8 cellular contexts compared by ENCODE assay signal in the genomic region with DNA sequence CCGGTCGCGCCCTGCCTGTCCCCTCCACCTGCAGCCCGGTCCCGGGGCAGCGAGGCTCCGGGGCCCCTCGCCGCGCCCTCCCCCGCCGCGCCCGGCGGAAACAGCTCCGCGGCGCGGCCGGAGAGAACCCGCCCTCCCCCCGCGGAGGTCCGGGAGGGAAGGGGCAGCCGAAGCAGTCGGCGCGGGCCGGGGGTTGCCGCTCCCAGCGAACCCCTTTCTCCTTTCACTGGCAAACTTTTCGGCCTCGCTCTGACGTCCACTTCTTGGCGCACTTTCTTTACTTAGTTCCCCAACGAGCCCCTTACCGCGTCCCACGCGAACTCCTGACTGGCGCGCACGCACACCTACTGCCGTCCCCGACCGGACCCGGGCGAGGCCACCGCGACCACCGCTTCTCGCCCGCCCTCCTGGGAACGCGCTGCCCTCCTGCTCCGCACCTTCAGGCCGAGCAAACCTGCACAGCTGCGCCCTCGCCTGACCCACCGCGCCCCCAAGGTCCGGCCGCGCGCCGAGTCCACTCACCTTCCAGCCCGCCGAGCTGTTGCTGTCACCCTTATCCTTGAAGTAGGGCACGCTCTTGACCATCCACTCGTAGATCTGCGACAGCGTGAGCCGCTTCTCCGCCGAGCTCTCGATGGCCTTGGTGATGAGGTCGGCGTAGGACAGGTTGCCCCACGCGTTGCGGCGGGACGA. TPM values are rescaled to one million over a fixed set of nuclear protein-coding genes. Genes with fewer than 3 reads are reported as not detected.
DNase-seq lines count a peak whose midpoint lies in the region; TF ChIP-seq lines count a peak whose summit lies in the region.

No MANE protein-coding gene starts in this region.

- no peaks in the 10 kb centered on the region for H3K9me3 Mint-ChIP-seq in HFFc6

- H3K4me1 Mint-ChIP-seq in HFFc6 (ENCODE audit: low read depth): no peaks in the 10 kb centered on the region

- H3K4me1 ChIP-seq in ES-I3 (ENCODE audit: insufficient read depth, low read length): peaks cover 25% of the 10 kb centered on the region
- peaks cover 23% of the 10 kb centered on the region for H3K4me1 ChIP-seq in SJSA1 (replicated peaks)
- H3K4me1 ChIP-seq in skeletal muscle satellite cell (ENCODE audit: control insufficient read depth, insufficient read depth, low read length): peaks cover 33% of the 10 kb centered on the region

- DNase-seq in HFFc6: no peak
- peak in 1 of 2 experiments; percentile 46 for DNase-seq in SJSA1 (ENCODE audit: low read depth in 1 of 2, low spot score in 2 of 2)
- peak; percentile 12 for DNase-seq in astrocyte of the spinal cord (ENCODE audit: low read depth, low spot score)
- no peak for DNase-seq in SIG-M5 treated with dmso at 0.1 percent for 504 hours (lab: John Stamatoyannopoulos, UW; ENCODE audit: unreplicated experiment)
- DNase-seq in amniotic stem cell (lab: John Stamatoyannopoulos, UW): no peak

- TF ChIP-seq CTCF in HFFc6 (IDR thresholded peaks at IDR 0.05) (no peak), astrocyte of the spinal cord (IDR thresholded peaks at IDR 0.05; ENCODE audit: low read depth, low read length) (no peak)

- peak overlapping the region; percentile 52 for H3K27ac ChIP-seq in SJSA1

- H3K9me3 ChIP-seq in ES-I3 (ENCODE audit: control insufficient read depth, insufficient read depth, low read length) (no peaks in the 10 kb centered on the region; the same call in 1 of the 2 replicates), SJSA1 (replicated peaks) (0 out of 2 replicates have a peak, but pooled peaks cover 5% of the 10 kb centered on the region), iPS-18c (ENCODE audit: control insufficient read depth, insufficient read depth, low read length) (no peaks in the 10 kb centered on the region), skeletal muscle satellite cell (replicated peaks; ENCODE audit: low read length) (no peaks in the 10 kb centered on the region)

- H3K27me3 ChIP-seq in SJSA1 (replicated peaks): no peaks in the 10 kb centered on the region
- no peaks in the 10 kb centered on the region for H3K27me3 ChIP-seq in skeletal muscle satellite cell (ENCODE audit: control insufficient read depth, insufficient read depth, low read length)

- in situ Hi-C loops in astrocyte of the spinal cord (cut with HindIII; ENCODE audit: low sequenced_read_pairs): no loop called here

- no peak overlapping the region for H3K27ac Mint-ChIP-seq in HFFc6

- H3K36me3 ChIP-seq in ES-I3 (ENCODE audit: insufficient read depth, low read length) (no peaks in the 10 kb centered on the region), SJSA1 (peaks cover 8% of the 10 kb centered on the region), skeletal muscle satellite cell (ENCODE audit: insufficient read depth, low read length) (no peaks in the 10 kb centered on the region)

- peak overlapping the region; percentile 83 for H3K4me3 Mint-ChIP-seq in HFFc6

- peaks cover 11% of the 10 kb centered on the region for H3K27me3 Mint-ChIP-seq in HFFc6 (ENCODE audit: insufficient read depth)

- H3K4me2 ChIP-seq in skeletal muscle satellite cell (ENCODE audit: low read length): peak overlapping the region; percentile 93

- no peaks in the 10 kb centered on the region for H3K36me3 Mint-ChIP-seq in HFFc6 (ENCODE audit: low read depth)

- H3K9ac ChIP-seq in ES-I3 (ENCODE audit: low read depth, low read length) (peak overlapping the region; percentile 59), skeletal muscle satellite cell (ENCODE audit: low read depth, low read length) (peak overlapping the region; percentile 94)

- H3K4me3 ChIP-seq in SJSA1 (peak overlapping the region; percentile 94), astrocyte of the spinal cord (ENCODE audit: low read depth, low read length) (peak overlapping the region; percentile 71), iPS-18c (ENCODE audit: insufficient read depth, low read depth, low read length) (peak overlapping the region; percentile 86), skeletal muscle satellite cell (ENCODE audit: low read length) (peak overlapping the region; percentile 97)

RNA-seq across cellular contexts. Expression of a gene that starts 1.2 kb away (rescaled TPM):
- 1 to 10 TPM in 1 of 6 experiments, under 1 TPM in 5; 0.48 to 1.1 (median 0.63) TPM for total RNA-seq in HFFc6 (2021; fragmentation: NEBNext Ultra II Directional; extraction: Animal tissue kit (Norgen Biotek cat#: 25700))
- total RNA-seq in SJSA1 (2014; rRNA removed; shearing (Covaris generic)): 3.7 and 4.5 TPM in 2 replicates
- total RNA-seq in skeletal muscle satellite cell (2012; rRNA removed): 7.2 and 11.2 TPM in 2 replicates
